In the genomic region with DNA sequence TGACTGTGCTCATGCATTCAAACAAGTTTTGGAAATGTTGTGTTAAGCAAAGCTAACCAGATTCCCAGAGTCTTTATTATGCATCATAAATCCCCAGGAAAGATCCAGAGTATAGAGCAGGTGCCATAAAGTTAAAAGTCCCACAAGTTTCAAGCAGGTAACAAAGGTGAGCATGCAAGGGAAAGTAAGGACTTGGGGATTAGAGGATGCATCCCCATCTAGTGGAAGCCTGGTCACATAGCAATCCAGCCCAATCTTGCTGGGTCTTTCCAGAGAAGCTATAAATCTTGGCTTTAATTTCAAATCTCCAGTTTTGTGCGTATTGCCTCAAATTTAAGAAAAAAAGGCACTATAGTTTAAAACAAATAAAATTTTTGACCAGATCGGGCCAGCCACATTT, we compare ENCODE assay signal across 13 cellular contexts.
DNase-seq lines count a peak whose midpoint lies in the region; ATAC-seq, FAIRE-seq and TF ChIP-seq lines count a peak whose summit lies in the region.
"Had no signal": no experiment of that assay in that cellular context is flagged by ENCODE, and none has a peak within 500 bp of the region (broad histone marks: within the 10 kb centered on the region; RNA-seq: fewer than 3 reads in every experiment).

No MANE protein-coding gene starts in this region.

- no peak for TF ChIP-seq POLR2A in A549 (IDR thresholded peaks at IDR 0.05; ENCODE audit: low read length)

- TF ChIP-seq CTCF in A549 (IDR thresholded peaks at IDR 0.05) (no peak; the same call in 2 of the 3 replicates), PC-3 (conservative IDR thresholded peaks at IDR 0.05; ENCODE audit: low read depth, low read length) (peak; percentile 66), fibroblast of villous mesenchyme (IDR thresholded peaks at IDR 0.05; ENCODE audit: insufficient read depth, low read depth, low read length) (peak; percentile 42), A673 (conservative IDR thresholded peaks at IDR 0.05; ENCODE audit: low read depth, low read length) (no peak)

- DNase-seq in A549 (ENCODE audit: low read depth in 1 of 2, low spot score in 1 of 2): peak in 1 of 2 experiments; percentile 35
- DNase-seq in GM23248: peak; percentile 10
- peak; percentile 49 for DNase-seq in PC-3
- peak; percentile 7 for DNase-seq in fibroblast of villous mesenchyme (ENCODE audit: low read depth)
- DNase-seq in A673 (ENCODE audit: low spot score): no peak
- DNase-seq: activated CD4-positive, alpha-beta T cell treated with anti-CD3 and anti-CD28 coated beads, Interleukin-2, amount 50 U/mL, for 4 hours; CD4-positive, alpha-beta memory T cell; islet precursor cell; stimulated activated CD4-positive, alpha-beta T cell treated with anti-CD3 and anti-CD28 coated beads, Interleukin-12 subunit alpha, Interleukin-12 subunit beta, amount 100 ng/mL, for 4 hours had no signal

- no peak for TF ChIP-seq EP300 in A549 (IDR thresholded peaks at IDR 0.05)

- H3K36me3 ChIP-seq in GM23248 (ENCODE audit: low read depth) (no peaks in the 10 kb centered on the region; the same call in 1 of the 2 replicates), PC-3 (ENCODE audit: low read depth, low read length) (peaks cover 11% of the 10 kb centered on the region; the same call in 1 of the 2 replicates), A673 (ENCODE audit: insufficient read depth, low read length, poor library complexity, severe bottlenecking) (no peaks in the 10 kb centered on the region)

- in situ Hi-C loops in GM23248 (cut with MboI): no loop called here

- BruUV-seq in PC-3 (replicated peaks; lab: Mats Ljungman, UMichigan) (no TSS peak), A673 (replicated peaks; lab: Mats Ljungman, UMichigan) (no TSS peak)

- H3K79me2 ChIP-seq in GM23248 (ENCODE audit: insufficient read depth): no peaks in the 10 kb centered on the region
- H3K79me2 ChIP-seq in PC-3 (ENCODE audit: low read length): no peaks in the 10 kb centered on the region

- H3K9ac ChIP-seq in GM23248 (no peak overlapping the region), PC-3 (ENCODE audit: low read length) (no peak overlapping the region)

- no peak overlapping the region for H2AFZ ChIP-seq in GM23248
- no peak overlapping the region for H2AFZ ChIP-seq in PC-3 (ENCODE audit: low read length)

- H3K4me1 ChIP-seq in A549 (no peaks in the 10 kb centered on the region), GM23248 (ENCODE audit: insufficient read depth) (no peaks in the 10 kb centered on the region), PC-3 (ENCODE audit: insufficient read depth, low read length) (no peaks in the 10 kb centered on the region), A673 (ENCODE audit: insufficient read depth, low read length, poor library complexity, severe bottlenecking) (no peaks in the 10 kb centered on the region)

- H3K9me2 ChIP-seq in GM23248 (ENCODE audit: insufficient read depth): no peaks in the 10 kb centered on the region
- no peaks in the 10 kb centered on the region for H3K9me2 ChIP-seq in PC-3 (replicated peaks; ENCODE audit: low read length)

- H3K27ac ChIP-seq in A549 (no peak overlapping the region), GM23248 (no peak overlapping the region), PC-3 (ENCODE audit: low read length) (no peak overlapping the region), A673 (ENCODE audit: low read depth, low read length, poor library complexity, severe bottlenecking) (no peak overlapping the region)
- H3K27ac ChIP-seq: coronary artery had no signal

- intact Hi-C loops in PC-3 (cut with micrococcal nuclease) (no loop called here), A673 (cut with micrococcal nuclease; ENCODE audit: unreplicated experiment) (no loop called here)

- no peaks in the 10 kb centered on the region for H4K20me1 ChIP-seq in GM23248 (ENCODE audit: insufficient read depth)
- H4K20me1 ChIP-seq in PC-3 (ENCODE audit: low read length): no peaks in the 10 kb centered on the region

- H3F3A ChIP-seq in GM23248 (ENCODE audit: insufficient read depth) (no peaks in the 10 kb centered on the region), PC-3 (ENCODE audit: low read length, unreplicated experiment) (no peaks in the 10 kb centered on the region)

- 30% methylated on average over 2 of the region's 2 CpGs for WGBS in A549 (ENCODE audit: missing lambda C conversion rate)
- WGBS in GM23248 (ENCODE audit: low coverage in 1 of 2, low lambda C conversion rate in 2 of 2, missing lambda C conversion rate in 2 of 2), 2 experiments: 95% methylated on average over 2 of the region's 2 CpGs

- CTCF ChIA-PET in A549 (lab: Yijun Ruan, JAX): interaction anchor here (1.5 kb wide), 1 partner anchor 10 kb away, joined by 4 read pairs; no protein-coding TSS in a partner anchor
- CTCF ChIA-PET in PC-3 (lab: Charles Lee): interaction anchor here (0.5 kb wide), 1 partner anchor 26 kb away, joined by 7 read pairs; no protein-coding TSS in a partner anchor
- CTCF ChIA-PET in A673 (lab: Charles Lee): no interaction called here

- TF ChIP-seq RAD21 in A549 (conservative IDR thresholded peaks at IDR 0.05 in 1 of 2, IDR thresholded peaks at IDR 0.05 in 1 of 2): peak; percentile 13 to 41; a peak in 2 of 5 replicates

- POLR2A ChIA-PET in A549 (lab: Yijun Ruan, JAX): no interaction called here
- POLR2A ChIA-PET in PC-3 (lab: Charles Lee; ENCODE audit: unreplicated experiment): no interaction called here
- POLR2A ChIA-PET in A673 (lab: Charles Lee; ENCODE audit: low non-redundant PET): no interaction called here

- H3K4me3 ChIP-seq in A549 (no peak overlapping the region), GM23248 (no peak overlapping the region), PC-3 (ENCODE audit: low read length) (no peak overlapping the region), fibroblast of villous mesenchyme (ENCODE audit: low read depth, low read length) (no peak overlapping the region), A673 (ENCODE audit: low read depth, low read length, poor library complexity, severe bottlenecking) (no peak overlapping the region)
- H3K4me3 ChIP-seq: coronary artery had no signal

- no peak for FAIRE-seq in A549 (lab: Jason Lieb, UNC)

- no peak overlapping the region for H3K4me2 ChIP-seq in A549
- no peak overlapping the region for H3K4me2 ChIP-seq in GM23248 (ENCODE audit: unreplicated experiment)
- no peak overlapping the region for H3K4me2 ChIP-seq in PC-3 (ENCODE audit: low read length)

- no peaks in the 10 kb centered on the region for H3K27me3 ChIP-seq in GM23248 (replicated peaks; ENCODE audit: insufficient read depth)
- H3K27me3 ChIP-seq in PC-3 (ENCODE audit: low read length): no peaks in the 10 kb centered on the region
- H3K27me3 ChIP-seq in A673 (replicated peaks; ENCODE audit: insufficient read depth, low read depth, low read length, poor library complexity): no peaks in the 10 kb centered on the region

- ATAC-seq in A549: no peak
- no peak; the same call in 1 of the 2 replicates for ATAC-seq in PC-3
- no peak for ATAC-seq in HG03521 (IDR thresholded peaks at IDR 0.05; ENCODE audit: unreplicated experiment)
- ATAC-seq in GM18907 (IDR thresholded peaks at IDR 0.05; ENCODE audit: unreplicated experiment): no peak
- ATAC-seq in GM21423 (IDR thresholded peaks at IDR 0.05; ENCODE audit: unreplicated experiment): no peak

- H3K9me3 ChIP-seq in A549: peaks cover 61% of the 10 kb centered on the region
- H3K9me3 ChIP-seq in GM23248 (ENCODE audit: low read depth): no peaks in the 10 kb centered on the region
- H3K9me3 ChIP-seq in PC-3 (ENCODE audit: low read length): peaks cover 28% of the 10 kb centered on the region; the same call in 1 of the 2 replicates
- peaks cover 36% of the 10 kb centered on the region for H3K9me3 ChIP-seq in A673 (ENCODE audit: low read depth, low read length, poor library complexity, severe bottlenecking)

TF ChIP-seq in A549, 52 proteins besides CTCF, POLR2A, EP300 and RAD21:
- TF ChIP-seq FOSB (CRISPR knock-in tag; IDR thresholded peaks at IDR 0.05) (no peak), EHMT2 (IDR thresholded peaks at IDR 0.05; ENCODE audit: low read depth) (no peak), RCOR1 (IDR thresholded peaks at IDR 0.05; ENCODE audit: low read depth, low read length) (no peak), CHD4 (IDR thresholded peaks at IDR 0.05; ENCODE audit: borderline replicate concordance) (no peak)
TF ChIP-seq in A549: peak in this region for 0.

Comparison
In these comparisons a context has a peak if more than half of its experiments do, and no peak if none do; other contexts are left out.
1. CTCF ChIP-seq: peak in PC-3 (single experiment) and fibroblast of villous mesenchyme (single experiment); none in A549 (single experiment) and A673 (single experiment).